Comparison of ENCODE assay signal across 8 cellular contexts in the genomic region with DNA sequence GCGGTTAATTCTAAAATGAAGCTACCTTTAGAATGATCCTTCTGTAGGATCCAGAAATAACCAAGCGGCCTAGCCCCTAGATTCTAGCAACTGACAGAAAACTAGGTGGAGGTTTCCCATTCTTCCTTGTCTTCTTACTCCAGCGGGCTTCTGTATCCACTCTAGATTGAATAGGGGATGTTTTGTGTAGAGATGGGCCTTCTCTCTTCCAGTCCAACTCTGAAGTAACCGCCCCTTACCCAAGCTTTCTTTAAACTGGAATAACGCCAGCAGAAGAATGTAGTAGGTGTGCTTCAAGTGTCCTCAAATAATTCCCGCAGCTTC. TPM values are rescaled to one million over a fixed set of nuclear protein-coding genes. Genes with fewer than 3 reads are reported as not detected.
DNase-seq lines count a peak whose midpoint lies in the region; ATAC-seq and TF ChIP-seq lines count a peak whose summit lies in the region.

No MANE protein-coding gene starts in this region.

- no peaks in the 10 kb centered on the region for H3K9me2 ChIP-seq in HCT116 (ENCODE audit: insufficient read depth)

- H3K9me3 Mint-ChIP-seq in glutamatergic neuron (ENCODE audit: unreplicated experiment): peaks cover 2% of the 10 kb centered on the region

- H3K79me2 ChIP-seq in HCT116 (ENCODE audit: insufficient read depth, low read length): peaks cover 44% of the 10 kb centered on the region

- H3K4me1 Mint-ChIP-seq in glutamatergic neuron (ENCODE audit: low read depth, unreplicated experiment): peaks cover 13% of the 10 kb centered on the region

- H3K27me3 Mint-ChIP-seq in glutamatergic neuron (ENCODE audit: unreplicated experiment): peaks cover 4% of the 10 kb centered on the region

- DNase-seq in GM06990 (ENCODE audit: extremely low read depth, insufficient read length): no peak
- DNase-seq in HCT116 (ENCODE audit: low read depth, low spot score): no peak
- no peak for DNase-seq in RWPE2 (ENCODE audit: low spot score)
- no peak for DNase-seq in glutamatergic neuron
- no peak for DNase-seq in spleen
- DNase-seq in activated gamma-delta T cell (lab: John Stamatoyannopoulos, UW): no peak
- no peak for DNase-seq in SK-N-DZ (ENCODE audit: low spot score)
- no peak for DNase-seq in NCI-H1092 (lab: John Stamatoyannopoulos, UW)

- peak overlapping the region; percentile 13 for H3K9ac ChIP-seq in HCT116 (ENCODE audit: low read length)

- RAD21 ChIA-PET in HCT116 (lab: Charles Lee; ENCODE audit: low non-redundant PET in 1 of 2, low total read pairs in 2 of 2, uncharacterized antibody in 2 of 2, unreplicated experiment in 2 of 2): interaction anchor here in 1 of 2 experiments (0.8 kb wide), 1 partner anchor 250 kb away, joined by 3 read pairs; no protein-coding TSS in a partner anchor

- H2AFZ ChIP-seq in HCT116 (ENCODE audit: low read depth, low read length, poor library complexity, severe bottlenecking): peak overlapping the region; percentile 24

- BruUV-seq in HCT116 (replicated peaks; lab: Mats Ljungman, UMichigan): TSS peak; percentile 91

- POLR2A ChIA-PET in HCT116 (lab: Charles Lee): interaction anchor here (1.0 to 1.9 kb wide), 4 partner anchors 12 to 250 kb away, joined by 3 to 9 read pairs (median 6); a partner anchor contains a TSS

- H3K4me1 ChIP-seq in HCT116 (ENCODE audit: control insufficient read depth in 1 of 2, insufficient read depth in 2 of 2, low read length in 2 of 2) (peaks cover 5 to 10% of the 10 kb centered on the region in 2 experiments; a peak in 2 of 4 replicates), RWPE2 (ENCODE audit: insufficient read depth, poor library complexity, severe bottlenecking) (peaks cover 7% of the 10 kb centered on the region), spleen (peaks cover 25 to 52% (median 43%) of the 10 kb centered on the region in 6 donors)

- peak overlapping the region; percentile 88 for H3K27ac Mint-ChIP-seq in glutamatergic neuron (ENCODE audit: unreplicated experiment)

- H3K36me3 ChIP-seq in GM06990 (ENCODE audit: control insufficient read depth, insufficient read depth, low read length) (no peaks in the 10 kb centered on the region), HCT116 (ENCODE audit: control insufficient read depth in 1 of 2, insufficient read depth in 2 of 2, low read length in 2 of 2) (0 out of 4 replicates have a peak, but pooled peaks cover 0 to 4% of the 10 kb centered on the region in 2 experiments), RWPE2 (ENCODE audit: low read depth) (peaks cover 15% of the 10 kb centered on the region), spleen (peaks cover 0 to 18% (median 0%) of the 10 kb centered on the region in 6 donors)

- no peak overlapping the region for H3K27ac ChIP-seq in HCT116 (ENCODE audit: low read depth, low read length)
- H3K27ac ChIP-seq in RWPE2 (ENCODE audit: poor library complexity, severe bottlenecking): no peak overlapping the region
- H3K27ac ChIP-seq in spleen: peak overlapping the region; percentile 23 to 92 (median 88)

- TF ChIP-seq CTCF in GM06990 (IDR thresholded peaks at IDR 0.05; ENCODE audit: insufficient read depth, low read length, poor library complexity, severe bottlenecking) (no peak), HCT116 (IDR thresholded peaks at IDR 0.05 in 2 of 3, conservative IDR thresholded peaks at IDR 0.05 in 1 of 3; ENCODE audit: borderline replicate concordance in 1 of 3, insufficient read depth in 1 of 3, low read depth in 2 of 3, low read length in 2 of 3) (no peak), RWPE2 (IDR thresholded peaks at IDR 0.05; ENCODE audit: poor library complexity, severe bottlenecking) (no peak), glutamatergic neuron (IDR thresholded peaks at IDR 0.05; ENCODE audit: partially characterized antibody, unreplicated experiment) (no peak), spleen (IDR thresholded peaks at IDR 0.05 in 8 of 11, conservative IDR thresholded peaks at IDR 0.05 in 3 of 11) (no peak)

- ATAC-seq in HCT116 (peak; percentile 26), RWPE2 (ENCODE audit: low read depth) (no peak)

- 31 to 38% (median 35%) methylated on average over 6 of the region's 6 CpGs for WGBS in spleen, 5 donors

- no peaks in the 10 kb centered on the region for H3K36me3 Mint-ChIP-seq in glutamatergic neuron (ENCODE audit: unreplicated experiment)

- no peaks in the 10 kb centered on the region for H4K20me1 ChIP-seq in HCT116 (ENCODE audit: insufficient read depth)

- TF ChIP-seq POLR2A in HCT116 (IDR thresholded peaks at IDR 0.05; ENCODE audit: borderline replicate concordance, extremely low read depth, insufficient read depth, insufficient read length): no peak
- no peak for TF ChIP-seq POLR2A in spleen (IDR thresholded peaks at IDR 0.05)

- CTCF ChIA-PET in HCT116 (lab: Charles Lee): interaction anchor here (1.1 to 2.0 kb wide), 5 partner anchors 27 to 597 kb away, joined by 3 to 27 read pairs (median 6); no protein-coding TSS in a partner anchor

- intact Hi-C loops in HCT116 (cut with micrococcal nuclease): loop anchor here (2.0 kb wide), 1 partner anchor 250 kb away; no protein-coding TSS in a partner anchor
- intact Hi-C loops in spleen (cut with DNase I; ENCODE audit: low total_unique reads): loop anchor here (5.0 kb wide), 1 partner anchor 65 kb away; a partner anchor contains a TSS

- no peaks in the 10 kb centered on the region for H3K9me3 ChIP-seq in HCT116 (ENCODE audit: control insufficient read depth in 1 of 2, insufficient read depth in 1 of 2, low read depth in 1 of 2, low read length in 2 of 2)
- H3K9me3 ChIP-seq in RWPE2 (ENCODE audit: severe bottlenecking): no peaks in the 10 kb centered on the region
- no peaks in the 10 kb centered on the region for H3K9me3 ChIP-seq in spleen

- no peak for TF ChIP-seq RAD21 in HCT116 (IDR thresholded peaks at IDR 0.05; ENCODE audit: low read depth)

- H3K27me3 ChIP-seq in GM06990 (replicated peaks; ENCODE audit: control insufficient read depth, insufficient read depth, low read length) (no peaks in the 10 kb centered on the region), HCT116 (ENCODE audit: insufficient read depth, low read length) (no peaks in the 10 kb centered on the region), RWPE2 (ENCODE audit: insufficient read depth, poor library complexity, severe bottlenecking) (no peaks in the 10 kb centered on the region), spleen (replicated peaks in 1 of 7) (no peaks in the 10 kb centered on the region)

- H3K4me3 ChIP-seq in GM06990 (replicated peaks; ENCODE audit: low read depth, low read length): peak overlapping the region; percentile 98
- H3K4me3 ChIP-seq in HCT116 (replicated peaks in 1 of 2; ENCODE audit: low read depth in 1 of 2, low read length in 2 of 2): peak overlapping the region; percentile 72 to 97
- H3K4me3 ChIP-seq in RWPE2 (ENCODE audit: severe bottlenecking): peak overlapping the region; percentile 61
- peak overlapping the region; percentile 61 to 88 (median 84) for H3K4me3 ChIP-seq in spleen

- H3K4me2 ChIP-seq in HCT116 (ENCODE audit: low read length): peak overlapping the region; percentile 73

- H3K4me3 Mint-ChIP-seq in glutamatergic neuron (ENCODE audit: unreplicated experiment): peak overlapping the region; percentile 95

TF ChIP-seq in HCT116, 20 proteins besides CTCF, POLR2A, EP300 and RAD21:
- TF ChIP-seq CBX3 (IDR thresholded peaks at IDR 0.05; ENCODE audit: low read depth) (no peak), TCF7L2 (IDR thresholded peaks at IDR 0.05; ENCODE audit: borderline replicate concordance, extremely low read depth, insufficient read depth, insufficient read length) (no peak), ZFX (IDR thresholded peaks at IDR 0.05) (no peak), EGR1 (IDR thresholded peaks at IDR 0.05; ENCODE audit: low read depth) (no peak), CEBPB (IDR thresholded peaks at IDR 0.05; ENCODE audit: low read depth) (no peak), FOSL1 (IDR thresholded peaks at IDR 0.05; ENCODE audit: low read depth) (no peak), SRF (IDR thresholded peaks at IDR 0.05; ENCODE audit: low read depth) (no peak), EZH2phosphoT487 (IDR thresholded peaks at IDR 0.05; ENCODE audit: borderline replicate concordance) (no peak), SIN3A (IDR thresholded peaks at IDR 0.05; ENCODE audit: low read depth) (no peak), ZNF274 (IDR thresholded peaks at IDR 0.05; ENCODE audit: low read depth, low read length) (no peak)
- TF ChIP-seq, protein P1, sequence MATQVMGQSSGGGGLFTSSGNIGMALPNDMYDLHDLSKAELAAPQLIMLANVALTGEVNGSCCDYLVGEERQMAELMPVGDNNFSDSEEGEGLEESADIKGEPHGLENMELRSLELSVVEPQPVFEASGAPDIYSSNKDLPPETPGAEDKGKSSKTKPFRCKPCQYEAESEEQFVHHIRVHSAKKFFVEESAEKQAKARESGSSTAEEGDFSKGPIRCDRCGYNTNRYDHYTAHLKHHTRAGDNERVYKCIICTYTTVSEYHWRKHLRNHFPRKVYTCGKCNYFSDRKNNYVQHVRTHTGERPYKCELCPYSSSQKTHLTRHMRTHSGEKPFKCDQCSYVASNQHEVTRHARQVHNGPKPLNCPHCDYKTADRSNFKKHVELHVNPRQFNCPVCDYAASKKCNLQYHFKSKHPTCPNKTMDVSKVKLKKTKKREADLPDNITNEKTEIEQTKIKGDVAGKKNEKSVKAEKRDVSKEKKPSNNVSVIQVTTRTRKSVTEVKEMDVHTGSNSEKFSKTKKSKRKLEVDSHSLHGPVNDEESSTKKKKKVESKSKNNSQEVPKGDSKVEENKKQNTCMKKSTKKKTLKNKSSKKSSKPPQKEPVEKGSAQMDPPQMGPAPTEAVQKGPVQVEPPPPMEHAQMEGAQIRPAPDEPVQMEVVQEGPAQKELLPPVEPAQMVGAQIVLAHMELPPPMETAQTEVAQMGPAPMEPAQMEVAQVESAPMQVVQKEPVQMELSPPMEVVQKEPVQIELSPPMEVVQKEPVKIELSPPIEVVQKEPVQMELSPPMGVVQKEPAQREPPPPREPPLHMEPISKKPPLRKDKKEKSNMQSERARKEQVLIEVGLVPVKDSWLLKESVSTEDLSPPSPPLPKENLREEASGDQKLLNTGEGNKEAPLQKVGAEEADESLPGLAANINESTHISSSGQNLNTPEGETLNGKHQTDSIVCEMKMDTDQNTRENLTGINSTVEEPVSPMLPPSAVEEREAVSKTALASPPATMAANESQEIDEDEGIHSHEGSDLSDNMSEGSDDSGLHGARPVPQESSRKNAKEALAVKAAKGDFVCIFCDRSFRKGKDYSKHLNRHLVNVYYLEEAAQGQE (IDR thresholded peaks at IDR 0.05; ENCODE audit: low read depth): no peak
TF ChIP-seq in HCT116: peak in this region for 0.

RNA-seq across cellular contexts. Expression of a gene that starts 0.4 kb away (rescaled TPM):
- 24.6 TPM for total RNA-seq in HCT116 (2021; ENCODE audit: unreplicated experiment)
- polyA plus RNA-seq in HCT116 (2012): 16.2 and 17.5 TPM in 2 replicates
- total RNA-seq in glutamatergic neuron (ENCODE audit: unreplicated experiment): 31.6 TPM
- total RNA-seq in spleen: 10 to 100 TPM; 19.2 to 26.3 (median 23.3) TPM
- polyA plus RNA-seq in spleen: 1 to 10 TPM; 2.9 to 5.0 (median 4.0) TPM
- polyA plus RNA-seq in SK-N-DZ (2014; cell fraction: cytosol; rRNA removed): 16.7 and 19.6 TPM in 2 replicates
- polyA plus RNA-seq in SK-N-DZ (2014; cell fraction: nucleus; rRNA removed): 7.6 and 12.6 TPM in 2 replicates

Comparison
In these comparisons a context has a peak if more than half of its experiments do, and no peak if none do; other contexts are left out.
1. H3K27ac ChIP-seq: peak in spleen (8 of 8); none in HCT116 (single experiment) and RWPE2 (single experiment).
2. Peak in every context shown above with its lines, with median percentiles within 50 percentile points of each other: H3K4me3 ChIP-seq.